In the genomic region with DNA sequence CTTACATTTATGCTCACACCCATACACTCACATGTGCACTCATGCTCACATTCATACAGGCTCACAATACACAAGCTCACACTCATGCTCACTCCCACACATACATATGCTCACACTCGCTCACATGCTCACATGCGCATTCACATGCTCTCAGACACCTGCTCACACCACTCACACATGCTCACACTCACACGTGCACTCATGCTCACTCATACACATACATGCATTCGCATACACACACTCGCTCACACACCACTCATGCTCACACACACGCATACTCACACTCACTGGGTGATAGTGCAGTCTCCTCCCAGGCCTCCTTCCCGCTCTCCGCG, we compare ENCODE assay signal across 17 cellular contexts. TPM values are rescaled to one million over a fixed set of nuclear protein-coding genes. Genes with fewer than 3 reads are reported as not detected.
"Had no signal": no experiment of that assay in that cellular context is flagged by ENCODE, and none has a peak within 500 bp of the region (broad histone marks: within the 10 kb centered on the region; RNA-seq: fewer than 3 reads in every experiment).

No MANE protein-coding gene starts in this region.

- DNase-seq: left cardiac atrium, mesendoderm, naive B cell, nephron progenitor cell, psoas muscle had no signal

- H3K4me3 ChIP-seq: lung had no signal

- H3K4me1 ChIP-seq: parathyroid adenoma, testis had no signal

- H3K27ac ChIP-seq: epithelial cell of prostate, esophagus muscularis mucosa, gastroesophageal sphincter, parathyroid adenoma, psoas muscle, testis, tibial nerve, upper lobe of right lung, vagina had no signal

- H3K9ac ChIP-seq: parathyroid adenoma had no signal

- H3K9me3 ChIP-seq: esophagus muscularis mucosa, gastroesophageal sphincter, psoas muscle, testis, tibial nerve, upper lobe of right lung, vagina had no signal

- H3K4me1 Mint-ChIP-seq: naive B cell; stimulated activated naive B cell treated with anti-CD40 and anti-IgM and Interleukin-4, amounts not matched to agents 10 μg/mL and 1 μg/mL and 100 μg/mL, for 72 hours; stimulated activated naive CD8-positive, alpha-beta T cell treated with anti-CD3 and anti-CD28 coated beads, Interleukin-15, amount 100 ng/mL, for 72 hours had no signal

- H3K9me3 Mint-ChIP-seq: stimulated activated naive B cell treated with anti-CD40 and anti-IgM and Interleukin-4, amounts not matched to agents 10 μg/mL and 1 μg/mL and 100 μg/mL, for 72 hours; stimulated activated naive CD8-positive, alpha-beta T cell treated with anti-CD3 and anti-CD28 coated beads, Interleukin-15, amount 100 ng/mL, for 72 hours had no signal

- H3K36me3 ChIP-seq: upper lobe of right lung, vagina had no signal

- H2AFZ ChIP-seq: parathyroid adenoma had no signal

- H3K79me2 ChIP-seq: parathyroid adenoma had no signal

- H3K27me3 ChIP-seq: testis, vagina had no signal

- H3K27ac Mint-ChIP-seq: nephron progenitor cell; stimulated activated naive B cell treated with anti-CD40 and anti-IgM and Interleukin-4, amounts not matched to agents 10 μg/mL and 1 μg/mL and 100 μg/mL, for 72 hours; stimulated activated naive CD8-positive, alpha-beta T cell treated with anti-CD3 and anti-CD28 coated beads, Interleukin-15, amount 100 ng/mL, for 72 hours had no signal

- H3K4me3 Mint-ChIP-seq: naive B cell; nephron progenitor cell; stimulated activated naive B cell treated with anti-CD40 and anti-IgM and Interleukin-4, amounts not matched to agents 10 μg/mL and 1 μg/mL and 100 μg/mL, for 72 hours; stimulated activated naive CD8-positive, alpha-beta T cell treated with anti-CD3 and anti-CD28 coated beads, Interleukin-15, amount 100 ng/mL, for 72 hours had no signal

RNA-seq across cellular contexts. Expression of a gene that starts 28.4 kb away (rescaled TPM):
- total RNA-seq: kidney, tibial nerve had no signal
